In the genomic region with DNA sequence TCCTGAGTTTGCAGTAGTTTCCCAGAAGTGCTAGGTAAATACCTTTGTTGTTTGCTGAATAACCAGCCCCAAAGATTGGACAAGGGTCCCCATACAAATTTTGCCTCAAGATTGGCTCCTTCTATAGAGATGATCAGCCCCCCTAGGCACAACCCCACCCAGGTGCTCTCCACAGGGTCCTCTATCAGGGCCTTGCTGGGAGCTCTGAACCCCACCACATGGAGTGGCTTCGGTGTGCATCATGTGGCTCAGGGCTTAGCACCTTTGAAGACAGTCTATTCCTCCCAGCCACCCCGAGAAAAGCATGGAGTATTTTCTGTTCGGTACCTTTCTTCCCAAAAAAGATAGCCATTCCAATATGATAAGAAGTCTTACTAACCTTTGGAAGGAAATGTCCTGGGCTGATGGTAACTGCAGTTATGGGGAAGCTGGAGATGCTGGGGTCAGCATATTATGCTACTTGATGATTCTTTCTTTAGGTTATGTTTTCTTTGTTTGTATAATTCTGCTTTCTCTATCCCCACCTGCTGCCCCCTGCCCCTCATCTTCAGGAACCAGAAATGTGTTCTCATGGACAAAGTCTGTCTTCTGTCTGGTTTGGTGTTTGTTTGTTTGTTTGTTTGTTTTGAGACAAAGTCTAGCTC, we compare ENCODE assay signal across 1 cellular context.
TF ChIP-seq lines count a peak whose summit lies in the region.

No MANE protein-coding gene starts in this region.

TF ChIP-seq in GM23338, 12 proteins besides CTCF, POLR2A, EP300 and RAD21 (continued from another document):
- TF ChIP-seq ZNF462 (CRISPR knock-in tag; IDR thresholded peaks at IDR 0.05) = no peak
